ENCODE assay signal across 15 cellular contexts in the genomic region with DNA sequence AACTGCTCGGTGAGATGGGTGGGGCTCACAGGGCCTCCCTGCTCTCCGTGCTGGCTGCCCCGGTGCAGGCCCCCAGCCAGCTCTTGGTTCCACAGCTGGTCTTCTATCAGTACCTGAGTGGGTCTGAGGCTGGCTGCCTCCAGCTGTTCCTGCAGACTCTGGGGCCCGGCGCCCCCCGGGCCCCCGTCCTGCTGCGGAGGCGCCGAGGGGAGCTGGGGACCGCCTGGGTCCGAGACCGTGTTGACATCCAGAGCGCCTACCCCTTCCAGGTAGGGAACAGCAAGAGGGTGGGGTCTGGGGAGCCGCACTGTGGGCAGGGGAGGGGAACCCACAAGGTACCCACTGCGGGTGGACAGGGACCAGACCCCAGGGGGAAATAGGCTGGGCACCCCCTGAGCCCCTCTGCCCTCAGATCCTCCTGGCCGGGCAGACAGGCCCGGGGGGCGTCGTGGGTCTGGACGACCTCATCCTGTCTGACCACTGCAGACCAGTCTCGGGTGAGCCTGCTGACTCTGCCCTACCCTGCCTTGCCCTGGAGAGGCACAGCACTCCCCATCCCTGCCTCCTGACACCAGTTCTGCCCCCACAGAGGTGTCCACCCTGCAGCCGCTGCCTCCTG. TPM values are rescaled to one million over a fixed set of nuclear protein-coding genes. Genes with fewer than 3 reads are reported as not detected.
DNase-seq lines count a peak whose midpoint lies in the region; ATAC-seq, FAIRE-seq and TF ChIP-seq lines count a peak whose summit lies in the region.
"Had no signal": no experiment of that assay in that cellular context is flagged by ENCODE, and none has a peak within 500 bp of the region (broad histone marks: within the 10 kb centered on the region; RNA-seq: fewer than 3 reads in every experiment).

No MANE protein-coding gene starts in this region.

- no peak overlapping the region for H3K4me3 Mint-ChIP-seq in T-helper 17 cell

- no peak overlapping the region for H3K9ac ChIP-seq in kidney (ENCODE audit: low read length in 2 of 2)

- H3K4me1 Mint-ChIP-seq in T-helper 17 cell = peaks cover 2% of the 10 kb centered on the region

- WGBS in spleen, 5 donors = 83 to 90% (median 85%) methylated on average over 15 to 23 of the region's 23 CpGs

- H3K4me3 ChIP-seq in right atrium auricular region (no peak overlapping the region), kidney (ENCODE audit: low read length in 2 of 2) (no peak overlapping the region), spleen (peak overlapping the region in 2 of 8 donors; percentile 18 to 36)

- no peaks in the 10 kb centered on the region for H3K27me3 Mint-ChIP-seq in T-helper 17 cell

- FAIRE-seq in kidney (lab: Jason Lieb, UNC) = no peak
- FAIRE-seq: RCC 7860 had no signal

- TF ChIP-seq POLR2A in spleen (IDR thresholded peaks at IDR 0.05) = no peak

- H3K36me3 Mint-ChIP-seq in T-helper 17 cell (ENCODE audit: low read depth) = no peaks in the 10 kb centered on the region

- TF ChIP-seq CTCF in right atrium auricular region (IDR thresholded peaks at IDR 0.05) (no peak), kidney (IDR thresholded peaks at IDR 0.05; ENCODE audit: borderline replicate concordance, extremely low read depth, insufficient read depth) (no peak), spleen (IDR thresholded peaks at IDR 0.05 in 8 of 11, conservative IDR thresholded peaks at IDR 0.05 in 3 of 11) (no peak)

- H3K36me3 ChIP-seq in right atrium auricular region = peaks cover 18% of the 10 kb centered on the region
- H3K36me3 ChIP-seq in kidney (ENCODE audit: control insufficient read depth in 1 of 2, insufficient read depth in 2 of 2, low read length in 2 of 2) = no peaks in the 10 kb centered on the region
- H3K36me3 ChIP-seq in spleen = peaks cover 0 to 52% (median 8%) of the 10 kb centered on the region in 6 donors

- H3K27me3 ChIP-seq in right atrium auricular region (no peaks in the 10 kb centered on the region), spleen (replicated peaks in 1 of 7) (no peaks in the 10 kb centered on the region)

- no peak overlapping the region for H3K27ac ChIP-seq in right atrium auricular region
- H3K27ac ChIP-seq in kidney (ENCODE audit: low read depth in 2 of 2, low read length in 2 of 2) = no peak overlapping the region
- peak overlapping the region in 6 of 8 donors; percentile 11 to 77 (median 72) for H3K27ac ChIP-seq in spleen

- no peak overlapping the region for H3K27ac Mint-ChIP-seq in T-helper 17 cell

- intact Hi-C loops in left cardiac atrium (cut with DNase I) (no loop called here), kidney (cut with DNase I) (no loop called here), spleen (cut with DNase I; ENCODE audit: low total_unique reads) (no loop called here)

- peaks cover 0 to 30% of the 10 kb centered on the region in 2 donors for H3K4me1 ChIP-seq in right atrium auricular region
- H3K4me1 ChIP-seq in kidney (ENCODE audit: control insufficient read depth in 1 of 2, insufficient read depth in 1 of 2, low read depth in 1 of 2, low read length in 2 of 2) = peaks cover 7 to 24% of the 10 kb centered on the region in 2 donors
- H3K4me1 ChIP-seq in spleen = peaks cover 8 to 79% (median 43%) of the 10 kb centered on the region in 6 donors

- DNase-seq in left cardiac atrium (peak; percentile 18), right atrium auricular region (ENCODE audit: low spot score) (no peak), T-helper 17 cell (peak; percentile 3 to 8 (median 8)), kidney (peak; percentile 67), spleen (no peak), glomerular visceral epithelial cell (ENCODE audit: extremely low spot score) (no peak), hypothalamus (lab: John Stamatoyannopoulos, UW) (no peak)
- no peak for DNase-seq in stimulated activated CD4-positive, alpha-beta T cell treated with anti-CD3 and anti-CD28 coated beads, Interleukin-12 subunit alpha, Interleukin-12 subunit beta, amount 100 ng/mL, for 4 hours
- DNase-seq: DMS 273 treated with DMSO at 0.1 percent for 48 hours, Kasumi-1, NCI-H1105 treated with DMSO at 0.1 percent for 48 hours, NCI-H187 treated with DMSO at 0.1 percent for 48 hours, NCI-H2171 treated with DMSO at 0.1 percent for 48 hours, NCI-H510A treated with DMSO at 0.1 percent for 48 hours had no signal

- ATAC-seq in left cardiac atrium = no peak
- no peak for ATAC-seq in T-helper 17 cell

- no peaks in the 10 kb centered on the region for H3K9me3 ChIP-seq in right atrium auricular region
- H3K9me3 ChIP-seq in T-helper 17 cell (ENCODE audit: control insufficient read depth, low read length, poor library complexity, severe bottlenecking) = no peaks in the 10 kb centered on the region
- H3K9me3 ChIP-seq in kidney (ENCODE audit: control insufficient read depth in 1 of 2, low read length in 2 of 2) = no peaks in the 10 kb centered on the region
- no peaks in the 10 kb centered on the region for H3K9me3 ChIP-seq in spleen

RNA-seq across cellular contexts. Expression of a gene that starts 2.8 kb away (rescaled TPM):
- total RNA-seq in left cardiac atrium = 1 to 10 TPM; 3.7 to 8.4 TPM
- total RNA-seq in right atrium auricular region = 1 to 10 TPM; 1.7 to 2.0 TPM
- 1 to 10 TPM; 3.4 TPM for total RNA-seq in T-helper 17 cell
- 8.1 TPM for total RNA-seq in kidney
- 5.8 TPM for polyA plus RNA-seq in kidney (ENCODE audit: insufficient read depth, low read depth, low replicate concordance)
- 10 to 100 TPM in 5 of 7 donors, 1 to 10 TPM in 2; 5.4 to 20.8 (median 11.3) TPM for total RNA-seq in spleen
- polyA plus RNA-seq in spleen = 10 to 100 TPM in 2 of 3 donors, 1 to 10 TPM in 1; 4.9 to 32.0 (median 12.7) TPM

RNA-seq across cellular contexts. Expression of a gene that starts 5.7 kb away (rescaled TPM):
- 100 to 1,000 TPM; 184 to 189 TPM for total RNA-seq in left cardiac atrium
- total RNA-seq in right atrium auricular region = 100 to 1,000 TPM; 140 to 154 TPM
- 10 to 100 TPM; 33.8 to 36.2 TPM for total RNA-seq in T-helper 17 cell
- 108 TPM for total RNA-seq in kidney
- 283 TPM for polyA plus RNA-seq in kidney (ENCODE audit: insufficient read depth, low read depth, low replicate concordance)
- total RNA-seq in spleen = 10 to 100 TPM; 32.3 to 71.0 (median 63.3) TPM
- 100 to 1,000 TPM in 2 of 3 donors, 10 to 100 TPM in 1; 95.9 to 117 (median 106) TPM for polyA plus RNA-seq in spleen

RNA-seq across cellular contexts. Expression of a gene that starts 11.2 kb away (rescaled TPM):
- total RNA-seq in left cardiac atrium (100 to 1,000 TPM; 296 to 304 TPM), right atrium auricular region (100 to 1,000 TPM; 329 to 428 TPM), T-helper 17 cell (100 to 1,000 TPM; 212 to 224 TPM), kidney (316 TPM), spleen (100 to 1,000 TPM; 184 to 241 (median 225) TPM)
- polyA plus RNA-seq in kidney (ENCODE audit: insufficient read depth, low read depth, low replicate concordance) (888 TPM), spleen (100 to 1,000 TPM; 347 to 462 (median 441) TPM)

RNA-seq across cellular contexts. Expression of a gene that starts 12.7 kb away (rescaled TPM):
- total RNA-seq in left cardiac atrium (1 to 10 TPM; 5.0 to 9.6 TPM), right atrium auricular region (1 to 10 TPM; 2.7 to 3.0 TPM), T-helper 17 cell (1 to 10 TPM; 2.9 to 3.7 TPM), kidney (5.3 TPM), spleen (10 to 100 TPM in 1 of 7 donors, 1 to 10 TPM in 6; 3.3 to 13.1 (median 6.3) TPM)
- polyA plus RNA-seq in kidney (ENCODE audit: insufficient read depth, low read depth, low replicate concordance) (2.5 TPM), spleen (1 to 10 TPM in 2 of 3 donors, under 1 TPM in 1; 0.91 to 3.9 (median 1.0) TPM)

RNA-seq across cellular contexts. Expression of a gene that starts 31.4 kb away (rescaled TPM):
- total RNA-seq in left cardiac atrium (10 to 100 TPM in 1 of 2 donors, 1 to 10 TPM in 1; 8.8 to 11.8 TPM), right atrium auricular region (1 to 10 TPM; 1.9 to 4.1 TPM), T-helper 17 cell (10 to 100 TPM; 20.8 to 21.4 TPM), kidney (16.9 TPM), spleen (10 to 100 TPM; 14.9 to 49.7 (median 29.6) TPM)
- polyA plus RNA-seq in kidney (ENCODE audit: insufficient read depth, low read depth, low replicate concordance) (11.4 TPM), spleen (10 to 100 TPM; 13.6 to 23.1 (median 19.6) TPM)

Comparison
In these comparisons a context has a peak if more than half of its experiments do, and no peak if none do; other contexts are left out.
1. DNase-seq: peak in left cardiac atrium (single experiment), T-helper 17 cell (3 of 3) and kidney (single experiment); none in right atrium auricular region (single experiment), spleen (single experiment), glomerular visceral epithelial cell (single experiment), hypothalamus (0 of 51) and stimulated activated CD4-positive, alpha-beta T cell treated with anti-CD3 and anti-CD28 coated beads, Interleukin-12 subunit alpha, Interleukin-12 subunit beta, amount 100 ng/mL, for 4 hours (single experiment).
2. H3K27ac ChIP-seq: peak in spleen (6 of 8); none in right atrium auricular region (0 of 2) and kidney (0 of 2).